8 cellular contexts compared by ENCODE assay signal in the genomic region with DNA sequence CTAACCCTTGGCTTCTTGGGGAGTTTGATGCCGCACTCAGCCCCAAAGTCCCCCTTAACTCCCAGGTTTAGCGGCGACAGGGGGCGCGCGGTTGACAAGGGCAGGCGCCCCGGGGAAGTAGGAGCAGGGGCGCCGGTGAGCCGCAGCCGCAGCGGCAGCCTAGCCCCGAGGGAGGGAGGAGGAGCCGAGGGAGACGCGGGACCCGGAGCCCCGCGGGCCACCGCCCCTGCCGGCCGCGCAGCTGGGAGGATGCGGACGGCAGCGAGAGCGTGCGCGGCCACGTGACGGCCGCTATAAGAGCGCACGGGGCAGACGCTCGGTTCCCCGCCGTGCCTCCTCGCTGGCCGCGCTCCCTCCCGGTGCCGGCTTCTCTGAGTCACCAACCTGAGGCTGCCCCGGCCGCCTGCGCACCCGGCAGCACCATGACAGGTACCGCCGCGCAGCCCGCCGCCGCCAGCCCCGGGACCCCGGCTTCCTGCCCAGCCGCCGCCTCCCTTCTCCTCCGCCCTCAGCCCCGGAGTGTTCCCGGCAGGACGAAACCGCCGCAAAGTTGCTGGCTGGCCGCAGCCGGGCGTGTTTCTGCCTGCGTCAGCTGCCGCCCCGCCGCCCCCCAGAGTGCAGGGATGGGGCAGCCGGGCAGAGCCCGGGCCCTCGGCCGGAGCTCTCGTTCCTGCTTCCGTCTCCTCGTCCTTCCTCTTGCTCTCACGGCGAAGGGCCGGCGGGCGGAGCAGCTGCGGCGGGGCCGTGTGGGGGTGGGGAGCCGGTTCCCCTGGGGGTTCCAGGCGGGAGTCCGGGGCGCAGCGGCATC. TPM values are rescaled to one million over a fixed set of nuclear protein-coding genes. Genes with fewer than 3 reads are reported as not detected.
A peak's percentile ranks its signal among the peaks of the same experiment; 100 is the strongest.
DNase-seq lines count a peak whose midpoint lies in the region; ATAC-seq and TF ChIP-seq lines count a peak whose summit lies in the region.

A gene (plus strand): TSS at position 322 of the 808 bp plus-strand sequence. CDS start 101 bp downstream, at position 423.

- no peaks in the 10 kb centered on the region for H3K36me3 ChIP-seq in BE2C
- no peaks in the 10 kb centered on the region for H3K36me3 ChIP-seq in ectodermal cell (ENCODE audit: control insufficient read depth, insufficient read depth, low read length)
- H3K36me3 ChIP-seq in lower lobe of right lung = peaks cover 16% of the 10 kb centered on the region

- POLR2A ChIA-PET in activated CD8-positive, alpha-beta T cell treated with anti-CD3 and anti-CD28 coated beads for 36 hours (lab: Charles Lee) = interaction anchor here (0.9 to 1.1 kb wide), 3 partner anchors 9 to 86 kb away, joined by 3 read pairs; no protein-coding TSS in a partner anchor

- CTCF ChIA-PET in activated CD8-positive, alpha-beta T cell treated with anti-CD3 and anti-CD28 coated beads for 36 hours (lab: Charles Lee) = interaction anchor here (0.8 to 1.5 kb wide), 5 partner anchors 9 to 129 kb away, joined by 3 to 4 read pairs (median 3); no protein-coding TSS in a partner anchor

- H3K4me1 ChIP-seq in BE2C (no peaks in the 10 kb centered on the region; the same call in 1 of the 2 replicates), ectodermal cell (ENCODE audit: control insufficient read depth, insufficient read depth, low read length) (peaks cover 1% of the 10 kb centered on the region), lower lobe of right lung (peaks cover 19% of the 10 kb centered on the region)

- peak; percentile 33 for TF ChIP-seq CTCF in BE2C (IDR thresholded peaks at IDR 0.05; ENCODE audit: low read depth, low read length)
- peak; percentile 34 for TF ChIP-seq CTCF in activated CD8-positive, alpha-beta T cell treated with anti-CD3 and anti-CD28 coated beads for 36 hours (IDR thresholded peaks at IDR 0.05)
- peak; percentile 40 for TF ChIP-seq CTCF in lower lobe of right lung (IDR thresholded peaks at IDR 0.05)

- ATAC-seq in GM19025 (IDR thresholded peaks at IDR 0.05; ENCODE audit: low read depth, unreplicated experiment) = peak; percentile 81
- peak; percentile 91 for ATAC-seq in HG03280 (IDR thresholded peaks at IDR 0.05; ENCODE audit: unreplicated experiment)
- peak; percentile 87 for ATAC-seq in activated CD8-positive, alpha-beta T cell treated with anti-CD3 and anti-CD28 coated beads for 36 hours
- ATAC-seq in lower lobe of right lung = peak; percentile 97

- H3K27ac ChIP-seq in ectodermal cell (ENCODE audit: insufficient read depth, low read depth, low read length, poor library complexity, severe bottlenecking) = no peak within 1 kb of the TSS
- peak within 1 kb of the TSS; percentile 98 for H3K27ac ChIP-seq in lower lobe of right lung

- H3K9me3 Mint-ChIP-seq in activated CD8-positive, alpha-beta T cell treated with anti-CD3 and anti-CD28 coated beads for 36 hours = no peaks in the 10 kb centered on the region

- intact Hi-C loops in activated CD8-positive, alpha-beta T cell treated with anti-CD3 and anti-CD28 coated beads for 36 hours (cut with micrococcal nuclease) = loop anchor here (5.0 kb wide), 2 partner anchors 96 to 141 kb away; a partner anchor contains a TSS
- intact Hi-C loops in lower lobe of right lung (cut with DNase I) = no loop called here

- H3K4me3 Mint-ChIP-seq in activated CD8-positive, alpha-beta T cell treated with anti-CD3 and anti-CD28 coated beads for 36 hours = peak within 1 kb of the TSS; percentile 79

- H3K27ac Mint-ChIP-seq in activated CD8-positive, alpha-beta T cell treated with anti-CD3 and anti-CD28 coated beads for 36 hours = peak within 1 kb of the TSS; percentile 86

- H3K4me1 Mint-ChIP-seq in activated CD8-positive, alpha-beta T cell treated with anti-CD3 and anti-CD28 coated beads for 36 hours (ENCODE audit: low read depth) = peaks cover 27% of the 10 kb centered on the region

- H3K9me3 ChIP-seq in BE2C (no peaks in the 10 kb centered on the region), ectodermal cell (ENCODE audit: control insufficient read depth, low read length) (no peaks in the 10 kb centered on the region), lower lobe of right lung (no peaks in the 10 kb centered on the region)

- H3K4me3 ChIP-seq in BE2C (ENCODE audit: low read depth, low read length) (peak within 1 kb of the TSS; percentile 84), ectodermal cell (ENCODE audit: insufficient read depth, low read depth, low read length) (peak within 1 kb of the TSS; percentile 61), lower lobe of right lung (peak within 1 kb of the TSS; percentile 92)

- H3K27me3 ChIP-seq in BE2C (no peaks in the 10 kb centered on the region), ectodermal cell (ENCODE audit: control insufficient read depth, insufficient read depth, low read length, poor library complexity, severe bottlenecking) (peaks cover 21% of the 10 kb centered on the region), lower lobe of right lung (ENCODE audit: low read depth) (no peaks in the 10 kb centered on the region)

- H3K36me3 Mint-ChIP-seq in activated CD8-positive, alpha-beta T cell treated with anti-CD3 and anti-CD28 coated beads for 36 hours (ENCODE audit: low read depth) = peaks cover 15% of the 10 kb centered on the region

- H3K27me3 Mint-ChIP-seq in activated CD8-positive, alpha-beta T cell treated with anti-CD3 and anti-CD28 coated beads for 36 hours = no peaks in the 10 kb centered on the region

- 0 to 1% methylated on average over 91 of the region's 91 CpGs for WGBS in ectodermal cell, 2 experiments

- DNase-seq in BE2C (peak; percentile 86), NCI-H69 (lab: John Stamatoyannopoulos, UW) (peak; percentile 74), lower lobe of right lung (peak; percentile 91)
- DNase-seq in activated CD8-positive, alpha-beta T cell treated with anti-CD3 and anti-CD28 coated beads for 36 hours = peak; percentile 81
- peak; percentile 61 to 68 (median 65) for DNase-seq in stimulated activated CD4-positive, alpha-beta T cell treated with anti-CD3 and anti-CD28 coated beads, TNF-alpha, amount 100 ng/mL, for 4 hours (ENCODE audit: low read depth in 3 of 3)

RNA-seq across cellular contexts. Expression of the gene that starts here (rescaled TPM):
- 27.4 TPM for polyA plus RNA-seq in BE2C (2012; ENCODE audit: insufficient read depth, insufficient read length, low read depth)
- total RNA-seq in activated CD8-positive, alpha-beta T cell treated with anti-CD3 and anti-CD28 coated beads for 36 hours = 10 to 100 TPM; 16.0 to 18.3 TPM
- 32.0 TPM for polyA plus RNA-seq in ectodermal cell (2013, experiment 1 of 4)
- polyA plus RNA-seq in ectodermal cell (2013, experiment 2 of 4) = 28.8 TPM
- 34.3 TPM for polyA plus RNA-seq in ectodermal cell (2013, experiment 3 of 4)
- 35.7 TPM for polyA plus RNA-seq in ectodermal cell (2013, experiment 4 of 4)
- total RNA-seq in lower lobe of right lung = 51.3 TPM
